ENCODE assay signal across 1 cellular context in genomic region chr15:48796930-48797329, GRCh38.
TF ChIP-seq lines count a peak whose summit lies in the region.

No MANE protein-coding gene starts in this region.

TF ChIP-seq in GM12878, 131 proteins besides CTCF, POLR2A, EP300 and RAD21 (continued from another document):
- TF ChIP-seq ZBTB40 (IDR thresholded peaks at IDR 0.05; ENCODE audit: borderline replicate concordance): no peak
- no peak for TF ChIP-seq TCF12 (IDR thresholded peaks at IDR 0.05; ENCODE audit: low read depth, low read length)
- peak; percentile 46; the same call in 1 of the 2 replicates for TF ChIP-seq RUNX3 (IDR thresholded peaks at IDR 0.05; ENCODE audit: low read length)
- TF ChIP-seq MEF2B (IDR thresholded peaks at IDR 0.05; ENCODE audit: partially characterized antibody, poor library complexity, severe bottlenecking): peak; percentile 11
- peak in 1 of 2 experiments; percentile 24; a peak in 1 of 4 replicates for TF ChIP-seq IKZF2 (IDR thresholded peaks at IDR 0.05)
